10 cellular contexts compared by ENCODE assay signal in genomic region chr21:17780539-17780938, GRCh38. TPM values are rescaled to one million over a fixed set of nuclear protein-coding genes. Genes with fewer than 3 reads are reported as not detected.
DNase-seq lines count a peak whose midpoint lies in the region; ATAC-seq and TF ChIP-seq lines count a peak whose summit lies in the region.
"Had no signal": no experiment of that assay in that cellular context is flagged by ENCODE, and none has a peak within 500 bp of the region (broad histone marks: within the 10 kb centered on the region; RNA-seq: fewer than 3 reads in every experiment).

No MANE protein-coding gene starts in this region.

- H3K4me3 Mint-ChIP-seq in memory B cell = peak overlapping the region; percentile 25
- no peak overlapping the region for H3K4me3 Mint-ChIP-seq in Calu3 (ENCODE audit: low read depth, unreplicated experiment)

- TF ChIP-seq CTCF in Peyer's patch (IDR thresholded peaks at IDR 0.05) (no peak), Calu3 (IDR thresholded peaks at IDR 0.05; ENCODE audit: unreplicated experiment) (no peak)

- peak in 1 of 3 donors; percentile 63 for DNase-seq in Peyer's patch
- peak in 1 of 2 donors; percentile 20 for DNase-seq in memory B cell (ENCODE audit: low spot score in 2 of 2)
- DNase-seq in right cardiac atrium = no peak
- no peak for DNase-seq in middle frontal gyrus (ENCODE audit: extremely low spot score, low spot score)
- no peak for DNase-seq in Calu3
- DNase-seq in AG08395 (ENCODE audit: low spot score) = no peak
- DNase-seq: IMR-90 had no signal

- H3K27me3 Mint-ChIP-seq in memory B cell = no peaks in the 10 kb centered on the region
- H3K27me3 Mint-ChIP-seq in Calu3 (ENCODE audit: unreplicated experiment) = no peaks in the 10 kb centered on the region

- intact Hi-C loops in right cardiac atrium (cut with DNase I) (no loop called here), Calu3 (cut with micrococcal nuclease; ENCODE audit: unreplicated experiment) (no loop called here)

- H3K4me3 ChIP-seq in Peyer's patch (no peak overlapping the region), right cardiac atrium (ENCODE audit: low read length) (no peak overlapping the region)

- H3K27ac ChIP-seq in Peyer's patch = peak overlapping the region; percentile 18 to 56 (median 42)
- no peak overlapping the region for H3K27ac ChIP-seq in right cardiac atrium (ENCODE audit: low read length)
- H3K27ac ChIP-seq: epithelial cell of prostate had no signal

- peaks cover 0 to 13% (median 6%) of the 10 kb centered on the region in 4 donors for H3K4me1 ChIP-seq in Peyer's patch
- no peaks in the 10 kb centered on the region for H3K4me1 ChIP-seq in right cardiac atrium (ENCODE audit: control insufficient read depth, insufficient read depth, low read length)

- no peaks in the 10 kb centered on the region for H3K36me3 ChIP-seq in Peyer's patch

- H3K4me1 Mint-ChIP-seq in memory B cell (peaks cover 54% of the 10 kb centered on the region), Calu3 (ENCODE audit: low read depth, unreplicated experiment) (no peaks in the 10 kb centered on the region)

- WGBS in right cardiac atrium = 59% methylated on average over 6 of the region's 6 CpGs

- CTCF ChIA-PET in Calu3 (lab: Charles Lee) = no interaction called here

- TF ChIP-seq POLR2A in Peyer's patch (IDR thresholded peaks at IDR 0.05) = no peak

- no peaks in the 10 kb centered on the region for H3K9me3 Mint-ChIP-seq in memory B cell
- H3K9me3 Mint-ChIP-seq in Calu3 (ENCODE audit: low read depth, unreplicated experiment) = no peaks in the 10 kb centered on the region

- ATAC-seq in GM18868 (IDR thresholded peaks at IDR 0.05; ENCODE audit: unreplicated experiment) = peak; percentile 46
- ATAC-seq in HG02852 (IDR thresholded peaks at IDR 0.05; ENCODE audit: unreplicated experiment) = peak; percentile 33
- peak; percentile 50 for ATAC-seq in memory B cell (ENCODE audit: low read depth)
- no peak for ATAC-seq in right cardiac atrium

- no TSS peak for BruUV-seq in Calu3 (replicated peaks; lab: Mats Ljungman, UMichigan)

- H3K27me3 ChIP-seq in Peyer's patch (no peaks in the 10 kb centered on the region), right cardiac atrium (ENCODE audit: control insufficient read depth, insufficient read depth) (no peaks in the 10 kb centered on the region)

- no peaks in the 10 kb centered on the region for H3K9me3 ChIP-seq in Peyer's patch
- no peaks in the 10 kb centered on the region for H3K9me3 ChIP-seq in right cardiac atrium (ENCODE audit: control insufficient read depth, low read length)

- peaks cover 3% of the 10 kb centered on the region for H3K36me3 Mint-ChIP-seq in memory B cell
- no peaks in the 10 kb centered on the region for H3K36me3 Mint-ChIP-seq in Calu3 (ENCODE audit: insufficient read depth, unreplicated experiment)

- H3K27ac Mint-ChIP-seq in memory B cell (peak overlapping the region; percentile 92), Calu3 (ENCODE audit: unreplicated experiment) (no peak overlapping the region)

RNA-seq across cellular contexts. Expression of gene C21orf91, which starts 38.6 kb away (rescaled TPM):
- total RNA-seq in Peyer's patch = 1 to 10 TPM; 4.2 to 7.1 (median 5.7) TPM
- 10 to 100 TPM in 1 of 4 donors, 1 to 10 TPM in 3; 8.8 to 11.7 (median 9.8) TPM for total RNA-seq in right cardiac atrium
- 3.6 TPM for polyA plus RNA-seq in right cardiac atrium
- 9.6 and 10.6 TPM in 2 replicates for total RNA-seq in Calu3 (2022)

Comparison
In these comparisons a context has a peak if more than half of its experiments do, and no peak if none do; other contexts are left out.
1. ATAC-seq: peak in GM18868 (single experiment), HG02852 (single experiment) and memory B cell (single experiment); none in right cardiac atrium (0 of 2).